In the genomic region with DNA sequence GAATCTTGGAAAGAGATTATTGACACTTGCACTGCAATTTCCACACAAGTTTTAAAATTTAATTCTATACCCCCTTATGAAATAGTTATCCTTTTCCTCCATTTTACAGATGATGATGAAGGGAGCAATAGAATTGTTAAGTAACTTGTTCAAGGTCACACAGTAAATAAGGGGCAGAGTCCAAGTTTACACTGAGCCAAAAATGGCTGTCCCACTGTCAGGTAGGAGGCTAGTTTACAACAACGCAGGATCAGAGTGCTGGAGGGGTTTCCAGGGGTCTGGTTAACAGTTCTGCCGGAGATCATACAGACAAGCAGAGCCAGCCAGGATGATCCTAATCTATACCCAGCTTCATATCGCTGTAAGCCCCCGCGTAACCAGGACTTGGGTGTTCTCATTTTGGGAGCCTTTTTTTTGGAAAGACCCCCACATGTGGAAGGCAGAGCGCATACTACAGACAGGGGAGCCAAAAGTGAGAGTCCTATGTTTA, we compare ENCODE assay signal across 8 cellular contexts. TPM values are rescaled to one million over a fixed set of nuclear protein-coding genes. Genes with fewer than 3 reads are reported as not detected.
DNase-seq lines count a peak whose midpoint lies in the region; ATAC-seq, FAIRE-seq and TF ChIP-seq lines count a peak whose summit lies in the region.

No MANE protein-coding gene starts in this region.

- DNase-seq in left ventricle myocardium inferior (no peak), cardiac septum (ENCODE audit: low spot score) (no peak), mesothelial cell of epicardium (ENCODE audit: low spot score in 2 of 2, unreplicated experiment in 2 of 2) (no peak), KG1 (lab: John Stamatoyannopoulos, UW) (no peak), urothelium cell line (ENCODE audit: low spot score) (no peak), EL (no peak)
- DNase-seq in central memory CD8-positive, alpha-beta T cell (ENCODE audit: low spot score in 2 of 2): no peak

- 7% methylated on average over 6 of the region's 6 CpGs for WGBS in urinary bladder

- H3K36me3 Mint-ChIP-seq in central memory CD8-positive, alpha-beta T cell (ENCODE audit: insufficient read depth): no peaks in the 10 kb centered on the region
- no peaks in the 10 kb centered on the region for H3K36me3 Mint-ChIP-seq in mesothelial cell of epicardium

- peaks cover 77% of the 10 kb centered on the region for H3K27me3 Mint-ChIP-seq in central memory CD8-positive, alpha-beta T cell
- H3K27me3 Mint-ChIP-seq in mesothelial cell of epicardium (ENCODE audit: low read depth): peaks cover 35% of the 10 kb centered on the region

- peaks cover 18% of the 10 kb centered on the region for H3K27me3 ChIP-seq in left ventricle myocardium inferior (ENCODE audit: low read depth)

- H3K27ac ChIP-seq in left ventricle myocardium inferior (replicated peaks) (peak overlapping the region; percentile 88), urinary bladder (ENCODE audit: low read depth) (no peak overlapping the region)

- H3K4me1 Mint-ChIP-seq in central memory CD8-positive, alpha-beta T cell: peaks cover 5% of the 10 kb centered on the region
- peaks cover 49% of the 10 kb centered on the region for H3K4me1 Mint-ChIP-seq in mesothelial cell of epicardium

- peak overlapping the region; percentile 60 for H3K4me3 Mint-ChIP-seq in central memory CD8-positive, alpha-beta T cell
- H3K4me3 Mint-ChIP-seq in mesothelial cell of epicardium: peak overlapping the region; percentile 67

- ATAC-seq in central memory CD8-positive, alpha-beta T cell (replicated peaks; ENCODE audit: extremely low read depth, poor library complexity, severe bottlenecking): no peak

- H3K4me3 ChIP-seq in left ventricle myocardium inferior: peak overlapping the region; percentile 74
- H3K4me3 ChIP-seq in urinary bladder (ENCODE audit: low read depth, low read length): peak overlapping the region; percentile 85

- intact Hi-C loops in left ventricle myocardium inferior (cut with micrococcal nuclease): loop anchor here (5.0 kb wide), 1 partner anchor 55 kb away; no protein-coding TSS in a partner anchor
- intact Hi-C loops in cardiac septum (cut with DNase I): loop anchor here (1.0 to 5.0 kb wide), 4 partner anchors 23 to 285 kb away; no protein-coding TSS in a partner anchor

- H3K9me3 Mint-ChIP-seq in central memory CD8-positive, alpha-beta T cell: no peaks in the 10 kb centered on the region
- no peaks in the 10 kb centered on the region for H3K9me3 Mint-ChIP-seq in mesothelial cell of epicardium

- no peaks in the 10 kb centered on the region for H3K9me3 ChIP-seq in left ventricle myocardium inferior (replicated peaks)

- H3K4me1 ChIP-seq in left ventricle myocardium inferior: peaks cover 53% of the 10 kb centered on the region
- H3K4me1 ChIP-seq in urinary bladder (ENCODE audit: insufficient read depth): no peaks in the 10 kb centered on the region

- no peak overlapping the region for H3K27ac Mint-ChIP-seq in central memory CD8-positive, alpha-beta T cell (ENCODE audit: low read depth)
- H3K27ac Mint-ChIP-seq in mesothelial cell of epicardium: peak overlapping the region; percentile 16

- TF ChIP-seq CTCF in left ventricle myocardium inferior (IDR thresholded peaks at IDR 0.05; ENCODE audit: borderline replicate concordance) (no peak), mesothelial cell of epicardium (IDR thresholded peaks at IDR 0.05; ENCODE audit: unreplicated experiment) (no peak)

- H3K36me3 ChIP-seq in left ventricle myocardium inferior: no peaks in the 10 kb centered on the region
- no peaks in the 10 kb centered on the region for H3K36me3 ChIP-seq in urinary bladder (ENCODE audit: insufficient read depth)

- no peak for FAIRE-seq in urothelium cell line (lab: Jason Lieb, UNC)

RNA-seq across cellular contexts. Expression of gene UNC5B, which starts 0.6 kb away (rescaled TPM):
- total RNA-seq in left ventricle myocardium inferior (15.6 TPM), cardiac septum (22.4 TPM), mesothelial cell of epicardium (84.8 to 91.5 TPM (median 85.7 TPM) in 3 replicates), urinary bladder (12.8 TPM)
- polyA plus RNA-seq in urinary bladder: 10.1 TPM
